In the genomic region with DNA sequence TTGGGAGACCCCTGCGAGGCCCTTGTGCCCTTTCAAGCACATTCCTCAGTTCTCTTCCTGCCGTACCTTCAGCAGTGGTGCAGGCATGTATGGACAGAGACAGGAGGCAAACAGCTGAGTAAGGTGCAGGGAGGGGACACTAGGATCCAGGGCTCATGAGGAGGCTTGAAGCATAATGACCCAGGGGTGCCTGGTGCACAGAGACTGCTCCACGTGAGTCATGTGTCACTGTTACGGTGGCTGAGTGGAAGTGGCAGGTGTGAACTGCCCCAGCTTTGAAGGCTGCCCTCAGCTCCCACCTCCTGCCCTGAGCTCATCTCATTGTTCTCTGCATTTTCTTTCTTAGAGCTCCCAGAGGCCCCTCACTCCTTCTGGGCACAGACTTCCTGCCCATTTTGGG, we compare ENCODE assay signal across 18 cellular contexts.
"Had no signal": no experiment of that assay in that cellular context is flagged by ENCODE, and none has a peak within 500 bp of the region (broad histone marks: within the 10 kb centered on the region; RNA-seq: fewer than 3 reads in every experiment).

No MANE protein-coding gene starts in this region.

- ATAC-seq: SK-N-SH treated with all-trans-retinoic acid at 6 μM for 48 hours had no signal

- H3K36me3 ChIP-seq: MG63 had no signal

- FAIRE-seq: RCC 7860 had no signal

- H3K9me3 ChIP-seq: MG63 had no signal

- DNase-seq: KBM-7, MG63, NCI-H1092, NCI-H1105 treated with DMSO at 0.1 percent for 48 hours, NCI-H1417 treated with DMSO at 0.1 percent for 48 hours, NCI-H146, NCI-H1694 treated with DMSO at 0.1 percent for 48 hours, NCI-H1930, NCI-H2081, NCI-H2107, NCI-H2227 treated with DMSO at 0.1 percent for 48 hours, NCI-H524, NCI-H69, NCI-H774, RPMI8226, SHP77 had no signal

- H3K4me3 ChIP-seq: MG63 had no signal

- H3K27me3 ChIP-seq: MG63 had no signal
